ENCODE assay signal across 8 cellular contexts in the genomic region with DNA sequence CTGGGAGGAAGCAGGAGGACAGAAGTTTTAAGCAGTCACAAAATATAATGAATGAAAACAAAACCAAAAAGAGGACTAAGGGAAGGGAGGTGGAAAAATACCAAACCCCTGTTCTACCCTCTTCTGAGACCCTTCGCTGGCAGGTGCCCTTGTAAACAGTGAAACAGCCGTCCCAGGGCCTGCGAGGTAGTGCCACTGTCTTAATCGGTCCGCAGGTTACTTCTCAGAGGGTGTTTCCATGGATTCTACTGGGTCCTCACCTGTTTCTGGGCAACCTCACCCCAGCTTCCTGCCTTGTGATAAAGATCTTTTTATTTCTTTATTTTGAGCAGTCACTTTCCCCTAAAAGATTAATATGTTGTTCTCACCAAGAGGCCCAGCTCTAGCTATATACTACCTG.
DNase-seq lines count a peak whose midpoint lies in the region; ATAC-seq, FAIRE-seq and TF ChIP-seq lines count a peak whose summit lies in the region.

No MANE protein-coding gene starts in this region.

- in situ Hi-C loops in HepG2 (cut with HindIII; ENCODE audit: extremely low pct_ligation_motif_present, low pct_unique_long_range_greater_than_20kb), result loop anchor here (10.0 kb wide), 1 partner anchor 158 kb away; no protein-coding TSS in a partner anchor

- peaks cover 5 to 24% of the 10 kb centered on the region in 2 experiments; a peak in 4 of 5 replicates for H3K27me3 ChIP-seq in HepG2 (ENCODE audit: control insufficient read depth in 1 of 2, insufficient read depth in 2 of 2, low read length in 2 of 2)
- no peaks in the 10 kb centered on the region for H3K27me3 ChIP-seq in right lobe of liver
- no peaks in the 10 kb centered on the region for H3K27me3 ChIP-seq in uterus

- no peaks in the 10 kb centered on the region for H3K27me3 Mint-ChIP-seq in activated CD4-positive, alpha-beta memory T cell treated with anti-CD3 and anti-CD28 coated beads for 36 hours

- DNase-seq in HepG2 (ENCODE audit: low spot score), result no peak
- no peak for DNase-seq in right lobe of liver
- peak; percentile 29 for DNase-seq in activated CD4-positive, alpha-beta memory T cell treated with anti-CD3 and anti-CD28 coated beads for 36 hours
- no peak for DNase-seq in left colon
- DNase-seq in uterus, result no peak
- DNase-seq in activated gamma-delta T cell treated with Interleukin-2 at 50 U/mL for 16 hours, result no peak

- intact Hi-C loops in HepG2 (cut with micrococcal nuclease; ENCODE audit: unreplicated experiment) (loop anchor here (1.0 to 5.0 kb wide), 5 partner anchors 18 to 295 kb away; no protein-coding TSS in a partner anchor), right lobe of liver (cut with DNase I) (loop anchor here in 1 of 2 donors (5.0 kb wide), 1 partner anchor 35 kb away; no protein-coding TSS in a partner anchor), left colon (cut with DNase I, micrococcal nuclease) (loop anchor here in 1 of 2 donors (5.0 kb wide), 1 partner anchor 155 kb away; no protein-coding TSS in a partner anchor), uterus (cut with DNase I; ENCODE audit: low total_unique reads) (loop anchor here (10.0 kb wide), 1 partner anchor 158 kb away; no protein-coding TSS in a partner anchor)
- intact Hi-C loops in activated CD4-positive, alpha-beta memory T cell treated with anti-CD3 and anti-CD28 coated beads for 36 hours (cut with micrococcal nuclease), result loop anchor here (1.0 to 5.0 kb wide), 6 partner anchors 27 to 335 kb away; partner anchors contain the start of genes DUOX1 and DUOXA1

- no TSS peak for BruUV-seq in HepG2 (replicated peaks; lab: Mats Ljungman, UMichigan)

- peak overlapping the region; percentile 85 for H3K27ac Mint-ChIP-seq in activated CD4-positive, alpha-beta memory T cell treated with anti-CD3 and anti-CD28 coated beads for 36 hours

- CTCF ChIA-PET in HepG2 (lab: Yijun Ruan, JAX; ENCODE audit: low intra/inter-chr PET ratio, low total read pairs), result interaction anchor here (0.7 to 6.9 kb wide), 10 partner anchors 18 to 294 kb away, joined by 3 to 195 read pairs (median 9); no protein-coding TSS in a partner anchor
- CTCF ChIA-PET in activated CD4-positive, alpha-beta memory T cell treated with anti-CD3 and anti-CD28 coated beads for 36 hours (lab: Charles Lee), result interaction anchor here (0.7 to 8.1 kb wide), 30 partner anchors 9 to 293 kb away, joined by 3 to 179 read pairs (median 7); partner anchors contain the start of gene BLOC1S6

- no peaks in the 10 kb centered on the region for H3K36me3 ChIP-seq in HepG2 (replicated peaks in 1 of 2; ENCODE audit: control insufficient read depth in 1 of 2, insufficient read depth in 2 of 2, low read length in 2 of 2)
- H3K36me3 ChIP-seq in right lobe of liver, result no peaks in the 10 kb centered on the region
- H3K36me3 ChIP-seq in uterus, result no peaks in the 10 kb centered on the region

- H2AFZ ChIP-seq in HepG2 (ENCODE audit: low read length), result no peak overlapping the region

- H3K4me3 ChIP-seq in HepG2 (replicated peaks in 1 of 3; ENCODE audit: insufficient read depth in 1 of 3, low read depth in 2 of 3, low read length in 3 of 3) (no peak overlapping the region; a peak in 2 of 6 replicates), right lobe of liver (no peak overlapping the region), uterus (peak overlapping the region in 1 of 2 donors; percentile 43)

- H3K4me2 ChIP-seq in HepG2 (ENCODE audit: low read depth, low read length), result peak overlapping the region; percentile 85

- H3K9me3 ChIP-seq in HepG2 (ENCODE audit: low read length) (peaks cover 5% of the 10 kb centered on the region), right lobe of liver (no peaks in the 10 kb centered on the region), uterus (no peaks in the 10 kb centered on the region)

- TF ChIP-seq POLR2A in HepG2 (IDR thresholded peaks at IDR 0.05; ENCODE audit: insufficient read depth in 1 of 2, low read depth in 2 of 2, low read length in 2 of 2), result no peak
- TF ChIP-seq POLR2A in right lobe of liver (IDR thresholded peaks at IDR 0.05), result no peak
- no peak for TF ChIP-seq POLR2A in uterus (IDR thresholded peaks at IDR 0.05)

- TF ChIP-seq EP300 in HepG2 (IDR thresholded peaks at IDR 0.05; ENCODE audit: low read depth in 2 of 2, low read length in 2 of 2) (no peak), HepG2 (CRISPR knock-in tag; IDR thresholded peaks at IDR 0.05; ENCODE audit: borderline replicate concordance) (no peak)

- no peak for TF ChIP-seq CTCF in HepG2 (CRISPR knock-in tag; IDR thresholded peaks at IDR 0.05)
- no peak for TF ChIP-seq CTCF in right lobe of liver (IDR thresholded peaks at IDR 0.05)
- TF ChIP-seq CTCF in uterus (IDR thresholded peaks at IDR 0.05), result no peak

- H3K4me3 Mint-ChIP-seq in activated CD4-positive, alpha-beta memory T cell treated with anti-CD3 and anti-CD28 coated beads for 36 hours, result peak overlapping the region; percentile 74

- no peaks in the 10 kb centered on the region for H3K9me3 Mint-ChIP-seq in activated CD4-positive, alpha-beta memory T cell treated with anti-CD3 and anti-CD28 coated beads for 36 hours

- TF ChIP-seq RAD21 in HepG2 (CRISPR knock-in tag; IDR thresholded peaks at IDR 0.05), result no peak

- no peak overlapping the region for H3K27ac ChIP-seq in HepG2 (ENCODE audit: extremely low read length, insufficient read depth, low read length)
- H3K27ac ChIP-seq in right lobe of liver, result no peak overlapping the region
- H3K27ac ChIP-seq in uterus, result peak overlapping the region; percentile 63 to 95

- WGBS in HepG2 (ENCODE audit: low lambda C conversion rate), result 18% methylated on average over 5 of the region's 5 CpGs
- WGBS in right lobe of liver (ENCODE audit: insufficient coverage, low coverage, low lambda C conversion rate, missing lambda C conversion rate), result 18% methylated on average over 5 of the region's 5 CpGs

- FAIRE-seq in HepG2 (lab: Jason Lieb, UNC), result no peak

- H3K4me1 ChIP-seq in HepG2 (ENCODE audit: insufficient read depth, low read length) (peaks cover 37% of the 10 kb centered on the region), right lobe of liver (no peaks in the 10 kb centered on the region), uterus (no peaks in the 10 kb centered on the region)

- H4K20me1 ChIP-seq in HepG2 (ENCODE audit: insufficient read depth, low read length), result no peaks in the 10 kb centered on the region

- POLR2A ChIA-PET in HepG2 (lab: Yijun Ruan, JAX), result no interaction called here
- POLR2A ChIA-PET in activated CD4-positive, alpha-beta memory T cell treated with anti-CD3 and anti-CD28 coated beads for 36 hours (lab: Charles Lee), result interaction anchor here (0.8 to 2.0 kb wide), 2 partner anchors 55 to 130 kb away, joined by 3 to 7 read pairs; partner anchors contain the start of gene BLOC1S6

- peaks cover 45% of the 10 kb centered on the region for H3K4me1 Mint-ChIP-seq in activated CD4-positive, alpha-beta memory T cell treated with anti-CD3 and anti-CD28 coated beads for 36 hours (ENCODE audit: low read depth)

- peak; percentile 7; the same call in 1 of the 3 replicates for ATAC-seq in HepG2
- ATAC-seq in right lobe of liver, result no peak
- peak; percentile 38 for ATAC-seq in left colon
- no peak for ATAC-seq in HG03565 (IDR thresholded peaks at IDR 0.05; ENCODE audit: unreplicated experiment)
- ATAC-seq in GM21515 (IDR thresholded peaks at IDR 0.05; ENCODE audit: unreplicated experiment), result no peak

- no peaks in the 10 kb centered on the region for H3K79me2 ChIP-seq in HepG2 (ENCODE audit: insufficient read depth, low read length)

- H3K36me3 Mint-ChIP-seq in activated CD4-positive, alpha-beta memory T cell treated with anti-CD3 and anti-CD28 coated beads for 36 hours, result no peaks in the 10 kb centered on the region

- H3K9ac ChIP-seq in HepG2 (ENCODE audit: insufficient read depth, low read depth, low read length), result no peak overlapping the region

TF ChIP-seq in HepG2, 621 proteins besides CTCF, POLR2A, EP300 and RAD21:
- no peak for TF ChIP-seq DDIT3 (CRISPR knock-in tag; IDR thresholded peaks at IDR 0.05)

Comparison
In these comparisons a context has a peak if more than half of its experiments do, and no peak if none do; other contexts are left out.
1. ATAC-seq: peak in HepG2 (single experiment) and left colon (single experiment); none in right lobe of liver (0 of 4), HG03565 (single experiment) and GM21515 (single experiment).
2. H3K27ac ChIP-seq: peak in uterus (2 of 2); none in HepG2 (single experiment) and right lobe of liver (0 of 3).